Comparison of ENCODE assay signal across 8 cellular contexts in the genomic region with DNA sequence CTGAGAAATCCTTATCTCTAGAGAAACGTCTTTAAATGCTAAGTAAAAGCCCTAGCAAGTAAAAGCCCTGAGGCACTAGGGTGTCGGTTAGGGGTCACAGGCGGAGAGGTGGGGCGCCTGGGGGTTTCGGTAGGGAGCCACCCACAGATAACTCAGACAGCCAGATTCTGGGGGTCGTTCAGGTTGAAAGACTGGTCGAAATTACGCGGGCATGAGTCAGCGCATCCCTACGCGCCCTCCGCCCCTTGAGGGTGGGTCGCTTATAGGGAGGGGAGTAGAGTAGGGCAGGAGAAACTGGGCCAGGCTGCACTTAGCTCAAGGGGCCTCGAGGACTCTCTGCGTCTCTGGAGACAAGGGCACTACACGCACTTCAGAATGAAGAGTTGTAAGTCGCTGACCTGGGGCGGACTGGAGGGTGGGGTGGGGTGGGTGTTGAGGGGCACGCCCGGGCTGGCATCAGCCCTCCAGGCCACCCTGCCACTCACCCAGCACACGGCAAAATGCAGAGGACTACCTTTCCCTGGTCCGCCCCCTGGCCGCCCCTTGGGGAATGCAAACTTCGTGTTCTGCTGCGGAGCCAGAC. TPM values are rescaled to one million over a fixed set of nuclear protein-coding genes. Genes with fewer than 3 reads are reported as not detected.
DNase-seq lines count a peak whose midpoint lies in the region; ATAC-seq and TF ChIP-seq lines count a peak whose summit lies in the region.

No MANE protein-coding gene starts in this region.

- H3K36me3 ChIP-seq in PC-9 (ENCODE audit: low read depth), result peaks cover 22% of the 10 kb centered on the region
- H3K36me3 ChIP-seq in ectodermal cell (ENCODE audit: control insufficient read depth, insufficient read depth, low read length), result peaks cover 15% of the 10 kb centered on the region
- H3K36me3 ChIP-seq in mesodermal cell (ENCODE audit: control insufficient read depth, insufficient read depth, low read length), result peaks cover 32% of the 10 kb centered on the region
- H3K36me3 ChIP-seq in aorta (ENCODE audit: control insufficient read depth in 1 of 2, insufficient read depth in 2 of 2, low read length in 1 of 2), result peaks cover 0 to 3% of the 10 kb centered on the region in 2 donors

- no peaks in the 10 kb centered on the region for H3K9me3 ChIP-seq in PC-9 (ENCODE audit: insufficient read depth, low read depth)
- no peaks in the 10 kb centered on the region for H3K9me3 ChIP-seq in ectodermal cell (ENCODE audit: control insufficient read depth, low read length)
- no peaks in the 10 kb centered on the region for H3K9me3 ChIP-seq in mesodermal cell (ENCODE audit: control insufficient read depth, low read length)
- H3K9me3 ChIP-seq in aorta (ENCODE audit: control insufficient read depth, low read length), result no peaks in the 10 kb centered on the region

- POLR2A ChIA-PET in PC-9 (lab: Charles Lee; ENCODE audit: unreplicated experiment), result interaction anchor here (0.5 to 1.3 kb wide), 3 partner anchors 9 to 23 kb away, joined by 3 to 17 read pairs (median 12); partner anchors contain the start of gene FKBPL

- DNase-seq in NCI-H1436 (lab: John Stamatoyannopoulos, UW), result peak; percentile 68
- DNase-seq in NCI-H1436 treated with DMSO at 0.1 percent for 48 hours (lab: John Stamatoyannopoulos, UW), result no peak
- peak; percentile 60 to 75 for DNase-seq in PC-9
- DNase-seq in aorta, result peak; percentile 69 to 88
- DNase-seq in activated CD4-positive, CD25-positive, alpha-beta regulatory T cell (lab: John Stamatoyannopoulos, UW), result no peak
- no peak for DNase-seq in foreskin melanocyte

- H3K27me3 ChIP-seq in PC-9 (ENCODE audit: insufficient read depth, low read depth) (no peaks in the 10 kb centered on the region), ectodermal cell (ENCODE audit: control insufficient read depth, insufficient read depth, low read length, poor library complexity, severe bottlenecking) (peaks cover 26% of the 10 kb centered on the region), aorta (ENCODE audit: control insufficient read depth in 1 of 2, insufficient read depth in 2 of 2, low read length in 1 of 2) (no peaks in the 10 kb centered on the region)

- H2AFZ ChIP-seq in PC-9, result peak overlapping the region; percentile 82

- no TSS peak for BruUV-seq in PC-9 (replicated peaks; lab: Mats Ljungman, UMichigan)

- WGBS in ectodermal cell, 2 experiments, result 1% methylated on average over 26 of the region's 26 CpGs
- WGBS in mesodermal cell (ENCODE audit: insufficient coverage in 2 of 2), 2 experiments, result 2% methylated on average over 7 to 22 of the region's 26 CpGs
- WGBS in aorta, 2 donors, result 2 to 3% methylated on average over 26 of the region's 26 CpGs

- CTCF ChIA-PET in PC-9 (lab: Charles Lee), result interaction anchor here (0.7 to 0.9 kb wide), 2 partner anchors 34 to 35 kb away, joined by 9 to 10 read pairs; no protein-coding TSS in a partner anchor

- peak overlapping the region; percentile 77 for H3K4me3 ChIP-seq in PC-9
- peak overlapping the region; percentile 98 for H3K4me3 ChIP-seq in ectodermal cell (ENCODE audit: insufficient read depth, low read depth, low read length)
- H3K4me3 ChIP-seq in mesodermal cell (ENCODE audit: extremely low read depth, insufficient read depth, low read length, poor library complexity, severe bottlenecking), result peak overlapping the region; percentile 95
- H3K4me3 ChIP-seq in aorta (ENCODE audit: low read length in 2 of 2), result peak overlapping the region; percentile 61 to 73

- H3K4me1 ChIP-seq in PC-9 (replicated peaks; ENCODE audit: insufficient read depth) (peaks cover 18% of the 10 kb centered on the region), ectodermal cell (ENCODE audit: control insufficient read depth, insufficient read depth, low read length) (peaks cover 11% of the 10 kb centered on the region), mesodermal cell (ENCODE audit: control insufficient read depth, insufficient read depth, low read length, poor library complexity, severe bottlenecking) (peaks cover 22% of the 10 kb centered on the region), aorta (ENCODE audit: control insufficient read depth in 1 of 2, insufficient read depth in 2 of 2, low read length in 2 of 2) (peaks cover 0 to 3% of the 10 kb centered on the region in 2 donors)

- H3K27ac ChIP-seq in PC-9, result peak overlapping the region; percentile 96
- peak overlapping the region; percentile 89 for H3K27ac ChIP-seq in ectodermal cell (ENCODE audit: insufficient read depth, low read depth, low read length, poor library complexity, severe bottlenecking)
- peak overlapping the region; percentile 98 for H3K27ac ChIP-seq in mesodermal cell (ENCODE audit: low read depth, low read length, severe bottlenecking)
- peak overlapping the region; percentile 49 to 87 for H3K27ac ChIP-seq in aorta (ENCODE audit: low read depth in 1 of 2, low read length in 2 of 2)

- H4K20me1 ChIP-seq in PC-9 (ENCODE audit: insufficient read depth), result 0 out of 2 replicates have a peak, but pooled peaks cover 2% of the 10 kb centered on the region

- peaks cover 35% of the 10 kb centered on the region for H3K79me2 ChIP-seq in PC-9 (ENCODE audit: low read depth)

- peak overlapping the region; percentile 98 for H3K4me2 ChIP-seq in PC-9

- H3K9me2 ChIP-seq in PC-9 (ENCODE audit: insufficient read depth), result no peaks in the 10 kb centered on the region

- TF ChIP-seq CTCF in PC-9 (conservative IDR thresholded peaks at IDR 0.05), result peak; percentile 45; the same call in 1 of the 2 replicates

- peak; percentile 65 for ATAC-seq in aorta (ENCODE audit: low FRiP score)

- H3F3A ChIP-seq in PC-9 (ENCODE audit: insufficient read depth, low read depth), result peaks cover 16% of the 10 kb centered on the region; the same call in 1 of the 2 replicates

- intact Hi-C loops in PC-9 (cut with micrococcal nuclease; ENCODE audit: unreplicated experiment), result no loop called here
- intact Hi-C loops in aorta (cut with DNase I), result no loop called here

RNA-seq across cellular contexts. Expression of gene PPT2, which starts 0.6 kb away (rescaled TPM):
- total RNA-seq in PC-9 (2021), result 38.2 and 42.5 TPM in 2 replicates
- polyA plus RNA-seq in ectodermal cell (2013, experiment 1 of 4), result 65.6 TPM
- 61.5 TPM for polyA plus RNA-seq in ectodermal cell (2013, experiment 2 of 4)
- 45.2 TPM for polyA plus RNA-seq in ectodermal cell (2013, experiment 3 of 4)
- polyA plus RNA-seq in ectodermal cell (2013, experiment 4 of 4), result 49.2 TPM
- 60.2 TPM for polyA plus RNA-seq in mesodermal cell (2013, experiment 1 of 2)
- polyA plus RNA-seq in mesodermal cell (2013, experiment 2 of 2), result 42.3 TPM
- 10 to 100 TPM; 26.0 to 37.6 TPM for total RNA-seq in aorta
- 10 to 100 TPM in 1 of 2 donors, 1 to 10 TPM in 1; 4.3 to 29.7 TPM for polyA plus RNA-seq in aorta

RNA-seq across cellular contexts. Expression of gene PRRT1, which starts 1.6 kb away (rescaled TPM):
- 12.6 and 15.9 TPM in 2 replicates for total RNA-seq in PC-9 (2021)
- polyA plus RNA-seq in ectodermal cell (2013, experiment 1 of 4), result 6.9 TPM
- 5.5 TPM for polyA plus RNA-seq in ectodermal cell (2013, experiment 2 of 4)
- 7.1 TPM for polyA plus RNA-seq in ectodermal cell (2013, experiment 3 of 4)
- 6.5 TPM for polyA plus RNA-seq in ectodermal cell (2013, experiment 4 of 4)
- 4.9 TPM for polyA plus RNA-seq in mesodermal cell (2013, experiment 1 of 2)
- 3.4 TPM for polyA plus RNA-seq in mesodermal cell (2013, experiment 2 of 2)
- 1 to 10 TPM; 3.6 to 7.0 TPM for total RNA-seq in aorta
- 10 to 100 TPM in 1 of 2 donors, 1 to 10 TPM in 1; 4.6 to 12.5 TPM for polyA plus RNA-seq in aorta

RNA-seq across cellular contexts. Expression of gene EGFL8, which starts 11.1 kb away (rescaled TPM):
- total RNA-seq in PC-9 (2021) (23.3 and 26.0 TPM in 2 replicates), aorta (10 to 100 TPM; 20.7 to 38.8 TPM)
- polyA plus RNA-seq in ectodermal cell (2013, experiment 1 of 4), result 34.4 TPM
- 32.0 TPM for polyA plus RNA-seq in ectodermal cell (2013, experiment 2 of 4)
- polyA plus RNA-seq in ectodermal cell (2013, experiment 3 of 4), result 32.1 TPM
- polyA plus RNA-seq in ectodermal cell (2013, experiment 4 of 4), result 34.1 TPM
- polyA plus RNA-seq in mesodermal cell (2013, experiment 1 of 2), result 30.7 TPM
- polyA plus RNA-seq in mesodermal cell (2013, experiment 2 of 2), result 29.1 TPM
- 100 to 1,000 TPM in 1 of 2 donors, 1 to 10 TPM in 1; 3.9 to 138 TPM for polyA plus RNA-seq in aorta

RNA-seq across cellular contexts. Expression of gene AGPAT1, which starts 22.5 kb away (rescaled TPM):
- total RNA-seq in PC-9 (2021), result 58.9 and 61.7 TPM in 2 replicates
- 152 TPM for polyA plus RNA-seq in ectodermal cell (2013, experiment 1 of 4)
- polyA plus RNA-seq in ectodermal cell (2013, experiment 2 of 4), result 151 TPM
- 114 TPM for polyA plus RNA-seq in ectodermal cell (2013, experiment 3 of 4)
- 136 TPM for polyA plus RNA-seq in ectodermal cell (2013, experiment 4 of 4)
- 123 TPM for polyA plus RNA-seq in mesodermal cell (2013, experiment 1 of 2)
- 98.6 TPM for polyA plus RNA-seq in mesodermal cell (2013, experiment 2 of 2)
- total RNA-seq in aorta, result 10 to 100 TPM; 36.2 to 41.7 TPM
- polyA plus RNA-seq in aorta, result 10 to 100 TPM; 42.9 to 54.8 TPM

RNA-seq across cellular contexts. Expression of gene FKBPL, which starts 23.3 kb away (rescaled TPM):
- total RNA-seq in PC-9 (2021) (11.6 and 12.6 TPM in 2 replicates), aorta (1 to 10 TPM; 1.9 to 4.7 TPM)
- 8.9 TPM for polyA plus RNA-seq in ectodermal cell (2013, experiment 1 of 4)
- 9.9 TPM for polyA plus RNA-seq in ectodermal cell (2013, experiment 2 of 4)
- polyA plus RNA-seq in ectodermal cell (2013, experiment 3 of 4), result 9.2 TPM
- polyA plus RNA-seq in ectodermal cell (2013, experiment 4 of 4), result 9.8 TPM
- 8.8 TPM for polyA plus RNA-seq in mesodermal cell (2013, experiment 1 of 2)
- polyA plus RNA-seq in mesodermal cell (2013, experiment 2 of 2), result 6.4 TPM
- 1 to 10 TPM; 3.4 to 4.8 TPM for polyA plus RNA-seq in aorta

Comparison
In these comparisons a context has a peak if more than half of its experiments do, and no peak if none do; other contexts are left out.
1. DNase-seq: peak in NCI-H1436 (single experiment), PC-9 (2 of 2) and aorta (2 of 2); none in NCI-H1436 treated with DMSO at 0.1 percent for 48 hours (single experiment), activated CD4-positive, CD25-positive, alpha-beta regulatory T cell (0 of 4) and foreskin melanocyte (single experiment).
2. Peak in every context shown above with its lines, with median percentiles within 50 percentile points of each other: H3K27ac ChIP-seq and H3K4me3 ChIP-seq.